In the genomic region with DNA sequence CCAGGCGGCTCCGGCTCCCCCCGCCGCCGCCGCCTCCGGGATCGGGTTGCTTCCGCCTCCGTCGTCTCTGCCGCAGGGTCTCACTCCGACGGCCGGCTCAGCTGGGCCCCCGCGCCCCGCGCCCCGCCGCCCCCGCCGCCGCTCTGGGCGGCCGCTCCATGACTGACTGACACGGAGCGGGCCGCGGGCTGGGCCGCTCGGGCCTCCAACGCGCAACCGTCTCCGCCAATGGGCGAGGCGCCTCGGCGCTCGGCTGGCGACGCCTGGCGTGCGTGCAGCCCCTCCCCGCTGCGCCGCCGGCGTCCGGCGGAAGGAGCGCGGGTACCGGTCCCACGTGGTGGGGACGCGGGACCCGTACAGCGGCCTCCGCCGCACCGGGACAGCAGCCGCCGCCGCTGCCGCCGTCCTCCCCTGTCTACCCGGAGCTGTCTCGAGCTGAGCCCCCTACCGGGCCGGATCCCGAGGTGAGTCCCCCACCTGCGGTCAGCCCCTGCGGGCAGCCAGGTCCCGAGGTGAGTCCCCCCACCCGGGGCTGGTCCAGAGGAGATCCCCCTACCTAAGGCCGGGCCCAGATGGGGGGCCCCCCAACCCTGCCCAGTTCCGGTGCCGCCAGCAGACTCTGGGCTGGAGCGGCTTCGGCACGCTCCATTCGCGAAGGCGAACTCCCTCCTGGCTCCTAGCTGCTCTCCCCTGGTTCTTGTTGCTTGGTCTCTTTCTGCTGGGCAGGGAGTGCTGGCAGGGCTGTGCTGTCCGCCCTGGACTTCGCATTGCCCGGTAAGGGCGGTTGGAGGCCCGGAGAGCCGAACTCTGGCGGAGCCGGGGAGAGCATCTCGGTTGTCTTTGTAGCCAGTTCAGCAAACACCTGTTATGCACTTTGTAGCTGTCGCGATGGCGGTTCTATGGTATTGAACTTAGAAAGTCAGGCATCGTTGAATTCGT, we compare ENCODE assay signal across 8 cellular contexts. TPM values are rescaled to one million over a fixed set of nuclear protein-coding genes. Genes with fewer than 3 reads are reported as not detected.
DNase-seq lines count a peak whose midpoint lies in the region; ATAC-seq and TF ChIP-seq lines count a peak whose summit lies in the region.

A gene (minus strand): TSS at position 230 of the 939 bp plus-strand sequence. CDS start 11,640 bp downstream, outside the sequence.
A gene (plus strand): TSS at position 355 of the 939 bp plus-strand sequence. CDS start 1,387 bp downstream, outside the sequence.

- peak within 1 kb of the TSS; percentile 98 to 100 (median 99) for H3K4me3 Mint-ChIP-seq in naive thymus-derived CD8-positive, alpha-beta T cell
- H3K4me3 Mint-ChIP-seq in stimulated activated naive B cell treated with anti-CD40 and anti-IgM and Interleukin-4, amounts not matched to agents 10 μg/mL and 1 μg/mL and 100 μg/mL, for 72 hours, result peak within 1 kb of the TSS; percentile 99 to 100

- H3K9me3 Mint-ChIP-seq in naive thymus-derived CD8-positive, alpha-beta T cell, result no peaks in the 10 kb centered on the region
- H3K9me3 Mint-ChIP-seq in stimulated activated naive B cell treated with anti-CD40 and anti-IgM and Interleukin-4, amounts not matched to agents 10 μg/mL and 1 μg/mL and 100 μg/mL, for 72 hours, result no peaks in the 10 kb centered on the region

- peak; percentile 86 for ATAC-seq in GM21528 (IDR thresholded peaks at IDR 0.05; ENCODE audit: low FRiP score, unreplicated experiment)
- ATAC-seq in naive thymus-derived CD8-positive, alpha-beta T cell, result peak; percentile 89 to 90
- ATAC-seq in stimulated activated naive B cell treated with anti-CD40 and anti-IgM and Interleukin-4, amounts not matched to agents 10 μg/mL and 1 μg/mL and 100 μg/mL, for 72 hours (replicated peaks), result peak; percentile 91 to 93

- POLR2A ChIA-PET in naive thymus-derived CD8-positive, alpha-beta T cell (lab: Charles Lee), result interaction anchor here (0.8 to 5.3 kb wide), 3 partner anchors 9 to 478 kb away, joined by 3 to 74 read pairs (median 3); a partner anchor contains a TSS

- H3K36me3 Mint-ChIP-seq in naive thymus-derived CD8-positive, alpha-beta T cell, result peaks cover 0 to 18% (median 0%) of the 10 kb centered on the region in 3 donors
- peaks cover 18 to 40% of the 10 kb centered on the region in 2 donors for H3K36me3 Mint-ChIP-seq in stimulated activated naive B cell treated with anti-CD40 and anti-IgM and Interleukin-4, amounts not matched to agents 10 μg/mL and 1 μg/mL and 100 μg/mL, for 72 hours

- TF ChIP-seq RAD21 in Ishikawa (IDR thresholded peaks at IDR 0.05; ENCODE audit: low read depth), result no peak

- H3K4me3 ChIP-seq in fibroblast of mammary gland (ENCODE audit: control insufficient read depth, low read depth, low read length), result peak within 1 kb of the TSS; percentile 94

- no peak for TF ChIP-seq EP300 in Ishikawa (IDR thresholded peaks at IDR 0.05; ENCODE audit: borderline replicate concordance)

- peak within 1 kb of the TSS; percentile 85 to 98 (median 96) for H3K27ac Mint-ChIP-seq in naive thymus-derived CD8-positive, alpha-beta T cell
- peak within 1 kb of the TSS; percentile 97 for H3K27ac Mint-ChIP-seq in stimulated activated naive B cell treated with anti-CD40 and anti-IgM and Interleukin-4, amounts not matched to agents 10 μg/mL and 1 μg/mL and 100 μg/mL, for 72 hours

- peak; percentile 73 for DNase-seq in DMS153 treated with DMSO at 0.1 percent for 48 hours (lab: John Stamatoyannopoulos, UW; ENCODE audit: unreplicated experiment)
- peak; percentile 97 for DNase-seq in RPMI8226
- DNase-seq in activated T-helper 1 cell treated with anti-CD3 and anti-CD28 coated beads, Interleukin-2, amount 50 U/mL, for 16 hours (ENCODE audit: low read depth in 1 of 2, low spot score in 1 of 2), result peak; percentile 55 to 82
- peak; percentile 85 for DNase-seq in fibroblast of mammary gland (ENCODE audit: low read depth)
- peak; percentile 77 to 89 (median 82) for DNase-seq in naive thymus-derived CD8-positive, alpha-beta T cell
- DNase-seq in stimulated activated naive B cell treated with anti-CD40 and anti-IgM and Interleukin-4, amounts not matched to agents 10 μg/mL and 1 μg/mL and 100 μg/mL, for 72 hours, result peak; percentile 89

- no peaks in the 10 kb centered on the region for H3K27me3 Mint-ChIP-seq in naive thymus-derived CD8-positive, alpha-beta T cell
- H3K27me3 Mint-ChIP-seq in stimulated activated naive B cell treated with anti-CD40 and anti-IgM and Interleukin-4, amounts not matched to agents 10 μg/mL and 1 μg/mL and 100 μg/mL, for 72 hours, result no peaks in the 10 kb centered on the region

- no peak for TF ChIP-seq CTCF in fibroblast of mammary gland (conservative IDR thresholded peaks at IDR 0.05; ENCODE audit: control insufficient read depth, insufficient read depth, low read depth, low read length)

- peaks cover 28 to 65% (median 63%) of the 10 kb centered on the region in 4 donors for H3K4me1 Mint-ChIP-seq in naive thymus-derived CD8-positive, alpha-beta T cell
- H3K4me1 Mint-ChIP-seq in stimulated activated naive B cell treated with anti-CD40 and anti-IgM and Interleukin-4, amounts not matched to agents 10 μg/mL and 1 μg/mL and 100 μg/mL, for 72 hours, result peaks cover 21 to 59% of the 10 kb centered on the region in 2 donors

TF ChIP-seq in Ishikawa, 13 proteins besides CTCF, POLR2A, EP300 and RAD21:
- TF ChIP-seq YY1 (IDR thresholded peaks at IDR 0.05; ENCODE audit: low read depth), result no peak; the same call in 1 of the 2 replicates
- peak; percentile 50; the same call in 1 of the 2 replicates for TF ChIP-seq TAF1 (IDR thresholded peaks at IDR 0.05; ENCODE audit: low read depth)
- no peak; the same call in 1 of the 2 replicates for TF ChIP-seq CREB1 (IDR thresholded peaks at IDR 0.05; ENCODE audit: low read depth)
- no peak for TF ChIP-seq NFIC (IDR thresholded peaks at IDR 0.05)
- peak; percentile 45 for TF ChIP-seq EGR1 (IDR thresholded peaks at IDR 0.05)
- TF ChIP-seq, protein P1, sequence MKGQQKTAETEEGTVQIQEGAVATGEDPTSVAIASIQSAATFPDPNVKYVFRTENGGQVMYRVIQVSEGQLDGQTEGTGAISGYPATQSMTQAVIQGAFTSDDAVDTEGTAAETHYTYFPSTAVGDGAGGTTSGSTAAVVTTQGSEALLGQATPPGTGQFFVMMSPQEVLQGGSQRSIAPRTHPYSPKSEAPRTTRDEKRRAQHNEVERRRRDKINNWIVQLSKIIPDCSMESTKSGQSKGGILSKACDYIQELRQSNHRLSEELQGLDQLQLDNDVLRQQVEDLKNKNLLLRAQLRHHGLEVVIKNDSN (IDR thresholded peaks at IDR 0.05), result peak; percentile 85
- no peak for TF ChIP-seq FOXM1 (IDR thresholded peaks at IDR 0.05; ENCODE audit: borderline replicate concordance, low read depth)
- TF ChIP-seq, protein P2, sequence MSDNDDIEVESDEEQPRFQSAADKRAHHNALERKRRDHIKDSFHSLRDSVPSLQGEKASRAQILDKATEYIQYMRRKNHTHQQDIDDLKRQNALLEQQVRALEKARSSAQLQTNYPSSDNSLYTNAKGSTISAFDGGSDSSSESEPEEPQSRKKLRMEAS (IDR thresholded peaks at IDR 0.05), result peak; percentile 98
- no peak for TF ChIP-seq TEAD4 (IDR thresholded peaks at IDR 0.05)
- no peak for TF ChIP-seq CEBPB (IDR thresholded peaks at IDR 0.05)
- TF ChIP-seq, protein P3, sequence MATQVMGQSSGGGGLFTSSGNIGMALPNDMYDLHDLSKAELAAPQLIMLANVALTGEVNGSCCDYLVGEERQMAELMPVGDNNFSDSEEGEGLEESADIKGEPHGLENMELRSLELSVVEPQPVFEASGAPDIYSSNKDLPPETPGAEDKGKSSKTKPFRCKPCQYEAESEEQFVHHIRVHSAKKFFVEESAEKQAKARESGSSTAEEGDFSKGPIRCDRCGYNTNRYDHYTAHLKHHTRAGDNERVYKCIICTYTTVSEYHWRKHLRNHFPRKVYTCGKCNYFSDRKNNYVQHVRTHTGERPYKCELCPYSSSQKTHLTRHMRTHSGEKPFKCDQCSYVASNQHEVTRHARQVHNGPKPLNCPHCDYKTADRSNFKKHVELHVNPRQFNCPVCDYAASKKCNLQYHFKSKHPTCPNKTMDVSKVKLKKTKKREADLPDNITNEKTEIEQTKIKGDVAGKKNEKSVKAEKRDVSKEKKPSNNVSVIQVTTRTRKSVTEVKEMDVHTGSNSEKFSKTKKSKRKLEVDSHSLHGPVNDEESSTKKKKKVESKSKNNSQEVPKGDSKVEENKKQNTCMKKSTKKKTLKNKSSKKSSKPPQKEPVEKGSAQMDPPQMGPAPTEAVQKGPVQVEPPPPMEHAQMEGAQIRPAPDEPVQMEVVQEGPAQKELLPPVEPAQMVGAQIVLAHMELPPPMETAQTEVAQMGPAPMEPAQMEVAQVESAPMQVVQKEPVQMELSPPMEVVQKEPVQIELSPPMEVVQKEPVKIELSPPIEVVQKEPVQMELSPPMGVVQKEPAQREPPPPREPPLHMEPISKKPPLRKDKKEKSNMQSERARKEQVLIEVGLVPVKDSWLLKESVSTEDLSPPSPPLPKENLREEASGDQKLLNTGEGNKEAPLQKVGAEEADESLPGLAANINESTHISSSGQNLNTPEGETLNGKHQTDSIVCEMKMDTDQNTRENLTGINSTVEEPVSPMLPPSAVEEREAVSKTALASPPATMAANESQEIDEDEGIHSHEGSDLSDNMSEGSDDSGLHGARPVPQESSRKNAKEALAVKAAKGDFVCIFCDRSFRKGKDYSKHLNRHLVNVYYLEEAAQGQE (IDR thresholded peaks at IDR 0.05; ENCODE audit: low read depth), result 0 out of 2 replicates have a peak, but pooled peaks have one; percentile 8
- TF ChIP-seq ZBTB7A (IDR thresholded peaks at IDR 0.05; ENCODE audit: low read depth), result no peak
- TF ChIP-seq TCF12 (IDR thresholded peaks at IDR 0.05; ENCODE audit: low read depth), result peak; percentile 43; the same call in 1 of the 2 replicates

RNA-seq across cellular contexts. Expression of the first gene that starts in this region (rescaled TPM):
- total RNA-seq in naive thymus-derived CD8-positive, alpha-beta T cell, result 10 to 100 TPM; 21.8 to 22.4 TPM
- 1 to 10 TPM; 4.1 to 4.2 (median 4.2) TPM for polyA plus RNA-seq in naive thymus-derived CD8-positive, alpha-beta T cell

RNA-seq across cellular contexts. Expression of the second gene that starts in this region (rescaled TPM):
- total RNA-seq in naive thymus-derived CD8-positive, alpha-beta T cell, result 10 to 100 TPM; 11.2 to 13.2 TPM
- 1 to 10 TPM; 5.7 to 8.5 (median 7.1) TPM for polyA plus RNA-seq in naive thymus-derived CD8-positive, alpha-beta T cell

Comparison
In these comparisons a context has a peak if more than half of its experiments do, and no peak if none do; other contexts are left out.
1. Peak in every context shown above with its lines: DNase-seq, ATAC-seq and H3K4me3 ChIP-seq.